8 cellular contexts compared by ENCODE assay signal in the genomic region with DNA sequence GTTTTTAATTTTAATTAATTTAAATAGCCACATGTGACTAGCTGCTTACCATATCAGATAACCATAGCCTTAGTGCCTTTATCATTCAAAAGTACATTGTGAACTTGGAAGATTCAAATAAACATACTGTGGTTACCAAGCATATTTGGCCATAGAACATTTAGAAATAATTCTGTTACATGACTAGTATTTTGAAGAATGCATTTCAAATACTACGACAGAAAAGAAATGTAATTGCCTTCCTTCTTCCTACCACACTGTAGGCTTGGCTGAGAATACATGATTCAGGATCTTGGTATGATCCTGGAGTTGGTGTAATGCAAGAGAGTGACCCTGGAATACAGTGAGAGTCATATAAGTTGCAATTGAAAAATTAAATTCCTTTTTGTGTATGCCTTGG.
A peak's percentile ranks its signal among the peaks of the same experiment; 100 is the strongest.
DNase-seq lines count a peak whose midpoint lies in the region; ATAC-seq and TF ChIP-seq lines count a peak whose summit lies in the region.

No MANE protein-coding gene starts in this region.

- no peaks in the 10 kb centered on the region for H3K27me3 ChIP-seq in colonic mucosa

- H3K27me3 Mint-ChIP-seq in natural killer cell (ENCODE audit: low read depth in 2 of 2) = no peaks in the 10 kb centered on the region

- no peak overlapping the region for H3K4me3 ChIP-seq in colonic mucosa

- H3K36me3 ChIP-seq in KOPT-K1 (ENCODE audit: insufficient read depth, low read length) (no peaks in the 10 kb centered on the region), colonic mucosa (no peaks in the 10 kb centered on the region)

- intact Hi-C loops in colonic mucosa (cut with DNase I) (loop anchor here (10.0 kb wide), 1 partner anchor 70 kb away; no protein-coding TSS in a partner anchor), natural killer cell (cut with micrococcal nuclease) (no loop called here)

- TF ChIP-seq CTCF in AG09319 (IDR thresholded peaks at IDR 0.05; ENCODE audit: low read depth, low read length) (no peak), colonic mucosa (IDR thresholded peaks at IDR 0.05) (no peak), natural killer cell (IDR thresholded peaks at IDR 0.05) (no peak), GM13977 (IDR thresholded peaks at IDR 0.05; ENCODE audit: extremely low read depth, insufficient read depth, missing control alignments) (no peak)

- peak overlapping the region; percentile 42 for H3K27ac ChIP-seq in KOPT-K1 (ENCODE audit: low read depth, low read length, poor library complexity, severe bottlenecking)
- peak overlapping the region; percentile 5 for H3K27ac ChIP-seq in colonic mucosa
- H3K27ac ChIP-seq in substantia nigra (ENCODE audit: low read depth, low read length, poor library complexity, severe bottlenecking) = no peak overlapping the region

- no peak overlapping the region for H3K9ac ChIP-seq in colonic mucosa (ENCODE audit: low read depth in 2 of 2, low read length in 2 of 2)

- peaks cover 69 to 74% of the 10 kb centered on the region in 2 donors for H3K4me1 Mint-ChIP-seq in natural killer cell

- peaks cover 6% of the 10 kb centered on the region for H3K4me1 ChIP-seq in colonic mucosa

- ATAC-seq in natural killer cell (no peak), GM19328 (IDR thresholded peaks at IDR 0.05; ENCODE audit: unreplicated experiment) (no peak)

- no peaks in the 10 kb centered on the region for H3K9me3 Mint-ChIP-seq in natural killer cell

- peak overlapping the region; percentile 81 to 85 for H3K27ac Mint-ChIP-seq in natural killer cell

- peak; percentile 78 for DNase-seq in AG09319 (ENCODE audit: extremely low read depth, low read depth)
- DNase-seq in colonic mucosa = no peak
- DNase-seq in natural killer cell = no peak
- no peak for DNase-seq in NCI-H1092 treated with DMSO at 0.1 percent for 48 hours (lab: John Stamatoyannopoulos, UW)
- no peak for DNase-seq in substantia nigra (lab: John Stamatoyannopoulos, UW)
- no peak for DNase-seq in GM13977 (ENCODE audit: low spot score)

- H3K4me3 Mint-ChIP-seq in natural killer cell = peak overlapping the region; percentile 74

- H3K36me3 Mint-ChIP-seq in natural killer cell = no peaks in the 10 kb centered on the region

- H3K9me3 ChIP-seq in KOPT-K1 (ENCODE audit: insufficient read depth, low read length, poor library complexity, severe bottlenecking) = no peaks in the 10 kb centered on the region
- no peaks in the 10 kb centered on the region for H3K9me3 ChIP-seq in colonic mucosa

- in situ Hi-C loops in GM13977 (cut with MboI; ENCODE audit: low pct_unique_long_range_greater_than_20kb, low sequenced_read_pairs, unreplicated experiment) = no loop called here
